In genomic region chr6:26613717-26614683, GRCh38 we compare ENCODE assay signal across 8 cellular contexts. TPM values are rescaled to one million over a fixed set of nuclear protein-coding genes. Genes with fewer than 3 reads are reported as not detected.
DNase-seq lines count a peak whose midpoint lies in the region; ATAC-seq and TF ChIP-seq lines count a peak whose summit lies in the region.

No MANE protein-coding gene starts in this region.

- 5% methylated on average over 66 of the region's 66 CpGs for WGBS in liver
- WGBS in suprapubic skin, result 3% methylated on average over 23 of the region's 66 CpGs

- TF ChIP-seq RAD21 in liver (IDR thresholded peaks at IDR 0.05), result no peak

- peaks cover 0 to 12% (median 3%) of the 10 kb centered on the region in 4 donors for H3K9me3 ChIP-seq in liver (ENCODE audit: control insufficient read depth in 4 of 4, low read length in 3 of 4)
- no peaks in the 10 kb centered on the region for H3K9me3 ChIP-seq in suprapubic skin

- no peaks in the 10 kb centered on the region for H3K36me3 ChIP-seq in liver (ENCODE audit: control insufficient read depth in 4 of 4, insufficient read depth in 3 of 4, low read depth in 1 of 4, low read length in 3 of 4)
- H3K36me3 ChIP-seq in suprapubic skin, result no peaks in the 10 kb centered on the region

- H3K4me1 ChIP-seq in liver (ENCODE audit: control insufficient read depth in 4 of 4, insufficient read depth in 4 of 4, low read length in 3 of 4) (peaks cover 2 to 9% (median 4%) of the 10 kb centered on the region in 4 donors), suprapubic skin (peaks cover 12% of the 10 kb centered on the region)

- ATAC-seq in central memory CD8-positive, alpha-beta T cell (replicated peaks; ENCODE audit: extremely low read depth, poor library complexity, severe bottlenecking), result no peak

- TF ChIP-seq CTCF in liver (IDR thresholded peaks at IDR 0.05; ENCODE audit: low read depth, low read length, missing input control), result no peak
- no peak for TF ChIP-seq CTCF in suprapubic skin (IDR thresholded peaks at IDR 0.05)

- H3K4me3 ChIP-seq in liver (ENCODE audit: low read depth in 1 of 3, low read length in 3 of 3), result peak overlapping the region in 2 of 3 donors; percentile 14 to 24
- peak overlapping the region; percentile 46 for H3K4me3 ChIP-seq in suprapubic skin

- H3K9ac ChIP-seq in liver (ENCODE audit: low read depth in 1 of 2, low read length in 2 of 2), result no peak overlapping the region

- H3K27ac ChIP-seq in liver (ENCODE audit: low read depth in 1 of 2, low read length in 2 of 2) (no peak overlapping the region), suprapubic skin (no peak overlapping the region)

- H3K27me3 ChIP-seq in liver (ENCODE audit: control insufficient read depth in 4 of 4, insufficient read depth in 4 of 4, low read length in 3 of 4), result peaks cover 0 to 14% (median 7%) of the 10 kb centered on the region in 4 donors
- peaks cover 65% of the 10 kb centered on the region for H3K27me3 ChIP-seq in suprapubic skin

- no peak for TF ChIP-seq POLR2A in suprapubic skin (IDR thresholded peaks at IDR 0.05)

- peaks cover 10% of the 10 kb centered on the region for H3K4me1 Mint-ChIP-seq in central memory CD8-positive, alpha-beta T cell

- TF ChIP-seq EP300 in suprapubic skin (IDR thresholded peaks at IDR 0.05), result no peak

- H3K4me3 Mint-ChIP-seq in central memory CD8-positive, alpha-beta T cell, result peak overlapping the region; percentile 62

- peaks cover 2% of the 10 kb centered on the region for H3K36me3 Mint-ChIP-seq in central memory CD8-positive, alpha-beta T cell (ENCODE audit: insufficient read depth)

- no peaks in the 10 kb centered on the region for H3K9me3 Mint-ChIP-seq in central memory CD8-positive, alpha-beta T cell

- no peak overlapping the region for H3K27ac Mint-ChIP-seq in central memory CD8-positive, alpha-beta T cell (ENCODE audit: low read depth)

- DNase-seq in activated CD8-positive, alpha-beta memory T cell treated with anti-CD3 and anti-CD28 coated beads for 24 hours, result peak; percentile 68
- DNase-seq in activated CD8-positive, alpha-beta memory T cell treated with anti-CD3 and anti-CD28 coated beads, Interleukin-2, amount 50 U/mL, for 48 hours, result no peak
- DNase-seq in central memory CD8-positive, alpha-beta T cell (ENCODE audit: low spot score in 2 of 2), result no peak
- no peak for DNase-seq in suprapubic skin (ENCODE audit: low spot score in 2 of 2)
- no peak for DNase-seq in NCI-H69 (lab: John Stamatoyannopoulos, UW)
- no peak for DNase-seq in SKM-1 treated with dmso at 0.1 percent for 144 hours (lab: John Stamatoyannopoulos, UW; ENCODE audit: unreplicated experiment)
- DNase-seq in RKO (ENCODE audit: low spot score), result no peak

- H3K27me3 Mint-ChIP-seq in central memory CD8-positive, alpha-beta T cell, result peaks cover 57% of the 10 kb centered on the region

TF ChIP-seq in liver, 16 proteins besides CTCF, POLR2A, EP300 and RAD21:
- no peak for TF ChIP-seq NR2F2 (IDR thresholded peaks at IDR 0.05)
- TF ChIP-seq HNF4G (IDR thresholded peaks at IDR 0.05), result no peak
TF ChIP-seq in liver: peak in this region for 0.

RNA-seq across cellular contexts. Expression of gene ABT1, which starts 17.2 kb away (rescaled TPM):
- total RNA-seq in liver (10 to 100 TPM in 1 of 2 donors, 1 to 10 TPM in 1; 9.2 to 13.0 TPM), suprapubic skin (10 to 100 TPM; 17.4 to 30.0 (median 21.1) TPM)
- 10 to 100 TPM in 1 of 2 donors, 1 to 10 TPM in 1; 8.3 to 10.7 TPM for polyA plus RNA-seq in liver

RNA-seq across cellular contexts. Expression of gene ZNF322, which starts 45.5 kb away (rescaled TPM):
- 1 to 10 TPM; 6.7 to 6.9 TPM for total RNA-seq in liver
- polyA plus RNA-seq in liver, result 1 to 10 TPM; 3.3 to 9.0 TPM
- 10 to 100 TPM in 2 of 4 donors, 1 to 10 TPM in 2; 9.4 to 11.6 (median 10.1) TPM for total RNA-seq in suprapubic skin
